Comparison of ENCODE assay signal across 8 cellular contexts in the genomic region with DNA sequence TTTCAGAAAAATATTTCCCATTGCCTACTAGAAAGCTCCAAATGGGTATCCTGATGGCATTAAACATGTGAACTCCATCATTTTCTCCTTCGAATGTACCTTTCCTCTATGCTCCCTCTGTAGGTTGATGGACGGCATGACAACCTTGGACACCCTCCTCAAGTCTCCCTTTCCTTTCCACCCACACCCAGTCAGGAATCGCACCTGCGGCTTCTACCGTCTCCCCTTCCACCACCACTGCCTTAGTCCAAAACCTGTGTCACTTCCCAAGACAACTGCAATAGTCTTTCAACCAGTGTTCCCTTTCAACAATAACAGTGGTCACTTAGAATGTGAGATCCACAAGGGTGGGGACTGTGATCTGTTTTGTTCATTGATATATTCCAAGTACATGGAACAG.
DNase-seq lines count a peak whose midpoint lies in the region; ATAC-seq, FAIRE-seq and TF ChIP-seq lines count a peak whose summit lies in the region.

No MANE protein-coding gene starts in this region.

- no peak for ATAC-seq in HG03045 (IDR thresholded peaks at IDR 0.05; ENCODE audit: unreplicated experiment)

- H3K27ac ChIP-seq in astrocyte (ENCODE audit: low read depth, low read length), result no peak overlapping the region
- no peak overlapping the region for H3K27ac ChIP-seq in mesendoderm (ENCODE audit: low read depth, low read length)

- H3K4me3 ChIP-seq in astrocyte (ENCODE audit: insufficient read depth, low read depth, low read length), result no peak overlapping the region
- no peak overlapping the region for H3K4me3 ChIP-seq in mesendoderm (ENCODE audit: low read length)

- no CpG with 5 or more reads among the region's 5 CpGs for WGBS in mesendoderm (ENCODE audit: extremely low coverage, insufficient coverage, low lambda C conversion rate)

- no peaks in the 10 kb centered on the region for H3K9me3 ChIP-seq in astrocyte (ENCODE audit: insufficient read depth, low read depth, low read length)

- peak; percentile 49 for TF ChIP-seq CTCF in astrocyte (IDR thresholded peaks at IDR 0.05; ENCODE audit: insufficient read depth, low read depth, low read length)

- no peaks in the 10 kb centered on the region for H4K20me1 ChIP-seq in astrocyte (ENCODE audit: insufficient read depth, low read length)

- no peak overlapping the region for H3K4me3 Mint-ChIP-seq in astrocyte (ENCODE audit: unreplicated experiment)

- DNase-seq in DMS 273 (lab: John Stamatoyannopoulos, UW; ENCODE audit: unreplicated experiment), result peak; percentile 57
- DNase-seq in HuH-7.5 (ENCODE audit: low spot score), result peak; percentile 26
- peak; percentile 3 for DNase-seq in astrocyte (ENCODE audit: low read depth)
- DNase-seq in mesendoderm, result peak; percentile 70
- DNase-seq in retina, result no peak
- no peak for DNase-seq in CD1c-positive myeloid dendritic cell (ENCODE audit: extremely low spot score)
- DNase-seq in DMS79 (lab: John Stamatoyannopoulos, UW), result no peak

- H3K23ac ChIP-seq in mesendoderm (ENCODE audit: low read length), result no peak overlapping the region

- no peak overlapping the region for H3K56ac ChIP-seq in mesendoderm (ENCODE audit: low read length)

- peaks cover 4% of the 10 kb centered on the region for H3K9me3 Mint-ChIP-seq in astrocyte (ENCODE audit: unreplicated experiment)

- H3K27ac Mint-ChIP-seq in astrocyte (ENCODE audit: unreplicated experiment), result no peak overlapping the region

- H3K4me1 ChIP-seq in astrocyte (ENCODE audit: insufficient read depth, low read length) (no peaks in the 10 kb centered on the region), mesendoderm (ENCODE audit: control insufficient read depth, low read depth, low read length) (no peaks in the 10 kb centered on the region)

- H3K4me1 Mint-ChIP-seq in astrocyte (ENCODE audit: low read depth, unreplicated experiment), result no peaks in the 10 kb centered on the region

- no peaks in the 10 kb centered on the region for H3K27me3 Mint-ChIP-seq in astrocyte (ENCODE audit: low read depth, unreplicated experiment)

- H3K79me2 ChIP-seq in astrocyte (ENCODE audit: insufficient read depth, low read length) (no peaks in the 10 kb centered on the region), mesendoderm (ENCODE audit: control insufficient read depth, insufficient read depth, low read length) (no peaks in the 10 kb centered on the region)

- no peaks in the 10 kb centered on the region for H3K36me3 Mint-ChIP-seq in astrocyte (ENCODE audit: low read depth, unreplicated experiment)

- no peak for FAIRE-seq in astrocyte (lab: Jason Lieb, UNC)

- no peak overlapping the region for H2BK120ac ChIP-seq in mesendoderm (ENCODE audit: low read depth, low read length)

- H4K5ac ChIP-seq in mesendoderm (ENCODE audit: low read length), result no peak overlapping the region

- no peaks in the 10 kb centered on the region for H3K27me3 ChIP-seq in astrocyte (ENCODE audit: insufficient read depth, low read length)
- H3K27me3 ChIP-seq in mesendoderm (ENCODE audit: insufficient read depth, low read length, poor library complexity), result no peaks in the 10 kb centered on the region

- no peak overlapping the region for H2AK5ac ChIP-seq in mesendoderm (ENCODE audit: low read length)

- H2AFZ ChIP-seq in astrocyte (ENCODE audit: low read depth, low read length), result no peak overlapping the region

- no peak overlapping the region for H3K4me2 ChIP-seq in astrocyte (ENCODE audit: low read length)
- no peak overlapping the region for H3K4me2 ChIP-seq in mesendoderm (ENCODE audit: low read length)

- H3K18ac ChIP-seq in mesendoderm (ENCODE audit: low read length), result no peak overlapping the region

- H2BK15ac ChIP-seq in mesendoderm (replicated peaks; ENCODE audit: low read depth), result no peak overlapping the region

- no peak overlapping the region for H3K9ac ChIP-seq in astrocyte (ENCODE audit: low read length)
- H3K9ac ChIP-seq in mesendoderm (ENCODE audit: low read length), result no peak overlapping the region

- no peak overlapping the region for H2BK5ac ChIP-seq in mesendoderm (ENCODE audit: low read length)

- H3K79me1 ChIP-seq in mesendoderm (ENCODE audit: low read length), result no peaks in the 10 kb centered on the region

- H3K36me3 ChIP-seq in astrocyte (ENCODE audit: insufficient read depth, low read length), result no peaks in the 10 kb centered on the region
- H3K36me3 ChIP-seq in mesendoderm (ENCODE audit: control insufficient read depth, insufficient read depth, low read length), result no peaks in the 10 kb centered on the region

- no peak overlapping the region for H3K4ac ChIP-seq in mesendoderm (ENCODE audit: low read depth, low read length)

- no peak overlapping the region for H4K8ac ChIP-seq in mesendoderm (ENCODE audit: low read depth, low read length)

Comparison
In these comparisons a context has a peak if more than half of its experiments do, and no peak if none do; other contexts are left out.
1. DNase-seq: peak in DMS 273 (single experiment), HuH-7.5 (single experiment), astrocyte (single experiment) and mesendoderm (single experiment); none in retina (single experiment), CD1c-positive myeloid dendritic cell (single experiment) and DMS79 (single experiment).